1 cellular context compared by ENCODE assay signal in the genomic region with DNA sequence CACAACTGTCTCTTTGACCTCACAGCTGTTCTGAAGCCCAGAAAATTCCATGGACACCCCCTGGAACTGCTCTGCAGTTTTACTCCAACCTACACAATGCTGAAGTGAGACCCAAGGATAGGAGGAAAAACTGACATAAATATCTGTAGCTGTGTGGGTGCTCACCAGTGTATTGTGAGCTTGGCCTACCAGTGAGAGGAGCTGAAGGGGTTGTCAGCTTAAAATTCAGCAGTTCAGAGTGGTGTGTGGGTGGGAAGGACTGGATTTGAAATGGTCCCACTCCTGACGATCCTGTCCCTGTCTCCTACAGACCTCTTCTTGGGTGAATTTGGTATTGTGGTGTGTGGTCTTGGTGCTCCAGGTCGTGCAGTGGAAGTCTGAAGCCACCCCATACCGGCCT.
TF ChIP-seq lines count a peak whose summit lies in the region.

No MANE protein-coding gene starts in this region.

TF ChIP-seq in HCT116, 20 proteins besides CTCF, POLR2A, EP300 and RAD21:
- TF ChIP-seq YY1 (IDR thresholded peaks at IDR 0.05; ENCODE audit: extremely low read depth, insufficient replicate concordance, low read depth, low read length) = no peak
- TF ChIP-seq SRF (IDR thresholded peaks at IDR 0.05; ENCODE audit: low read depth) = no peak
- no peak for TF ChIP-seq EZH2phosphoT487 (IDR thresholded peaks at IDR 0.05; ENCODE audit: borderline replicate concordance)
